ENCODE assay signal across 25 cellular contexts in genomic region chr12:111488271-111488670, GRCh38.
DNase-seq lines count a peak whose midpoint lies in the region; ATAC-seq and TF ChIP-seq lines count a peak whose summit lies in the region.
"Had no signal": no experiment of that assay in that cellular context is flagged by ENCODE, and none has a peak within 500 bp of the region (broad histone marks: within the 10 kb centered on the region; RNA-seq: fewer than 3 reads in every experiment).

No MANE protein-coding gene starts in this region.

- H3K36me3 ChIP-seq in fibroblast of lung (ENCODE audit: control insufficient read depth, insufficient read depth, low read length) = peaks cover 9% of the 10 kb centered on the region
- peaks cover 0 to 97% of the 10 kb centered on the region in 2 donors for H3K36me3 ChIP-seq in left lung
- H3K36me3 ChIP-seq: breast epithelium had no signal

- H3K9me3 Mint-ChIP-seq in T-helper 2 cell treated with Interferon-gamma antibody and Interleukin-4, amounts not matched to agents 5 μg/mL and 100 μg/mL, for 36 hours = no peaks in the 10 kb centered on the region
- H3K9me3 Mint-ChIP-seq in type B pancreatic cell = no peaks in the 10 kb centered on the region
- H3K9me3 Mint-ChIP-seq in activated T-helper 1 cell treated with anti-CD3 and anti-CD28 coated beads, Interleukin-12 subunit alpha, Interleukin-12 subunit beta, Interleukin-2, Interleukin-4 antibody, amounts not matched to agents 30 ng/mL and 10 ng/mL and 1 ng/mL, durations not matched to agents 14 hours and 24 hours and 36 hours = no peaks in the 10 kb centered on the region
- H3K9me3 Mint-ChIP-seq: activated naive CD8-positive, alpha-beta T cell treated with anti-CD3 and anti-CD28 coated beads, Interleukin-2, amount 10 ng/mL, durations not matched to agents 7 days and 5 days; activated T-cell treated with anti-CD3 and anti-CD28 coated beads, Interleukin-2, amount 50 U/mL, for 72 hours; naive B cell had no signal

- no peak overlapping the region for H3K9ac ChIP-seq in fibroblast of lung (ENCODE audit: insufficient read depth, low read length)
- H3K9ac ChIP-seq: KMS-11, parathyroid adenoma had no signal

- H3K27me3 Mint-ChIP-seq in T-helper 2 cell treated with Interferon-gamma antibody and Interleukin-4, amounts not matched to agents 5 μg/mL and 100 μg/mL, for 36 hours (ENCODE audit: low read depth) = no peaks in the 10 kb centered on the region
- no peaks in the 10 kb centered on the region for H3K27me3 Mint-ChIP-seq in type B pancreatic cell
- H3K27me3 Mint-ChIP-seq in activated T-helper 1 cell treated with anti-CD3 and anti-CD28 coated beads, Interleukin-12 subunit alpha, Interleukin-12 subunit beta, Interleukin-2, Interleukin-4 antibody, amounts not matched to agents 30 ng/mL and 10 ng/mL and 1 ng/mL, durations not matched to agents 14 hours and 24 hours and 36 hours (ENCODE audit: insufficient read depth) = no peaks in the 10 kb centered on the region
- H3K27me3 Mint-ChIP-seq: activated naive CD8-positive, alpha-beta T cell treated with anti-CD3 and anti-CD28 coated beads, Interleukin-2, amount 10 ng/mL, durations not matched to agents 7 days and 5 days; naive B cell; T-helper 17 cell had no signal

- H3K4me1 ChIP-seq in fibroblast of lung (ENCODE audit: control insufficient read depth, extremely low read depth, insufficient read depth, low read length) (peaks cover 2% of the 10 kb centered on the region), left lung (no peaks in the 10 kb centered on the region)
- H3K4me1 ChIP-seq: breast epithelium, parathyroid adenoma, SJCRH30, spleen had no signal

- no peak overlapping the region for H2AFZ ChIP-seq in fibroblast of lung (ENCODE audit: low read length)
- H2AFZ ChIP-seq: parathyroid adenoma had no signal

- peaks cover 4% of the 10 kb centered on the region for H3K79me2 ChIP-seq in fibroblast of lung (ENCODE audit: control insufficient read depth, insufficient read depth, low read length)

- ATAC-seq in left lung (peak; percentile 11), left colon (no peak)
- ATAC-seq: activated T-cell treated with anti-CD3 and anti-CD28 coated beads, Interleukin-2, amount 50 U/mL, for 72 hours; lower lobe of right lung; T-helper 17 cell had no signal

- intact Hi-C loops in left lung (cut with DNase I) (no loop called here), left colon (cut with DNase I, micrococcal nuclease) (no loop called here)
- intact Hi-C loops in activated T-helper 1 cell treated with anti-CD3 and anti-CD28 coated beads, Interleukin-12 subunit alpha, Interleukin-12 subunit beta, Interleukin-2, Interleukin-4 antibody, amounts not matched to agents 30 ng/mL and 10 ng/mL and 1 ng/mL, durations not matched to agents 14 hours and 24 hours and 36 hours (cut with micrococcal nuclease) = no loop called here

- no peak for DNase-seq in T-helper 2 cell treated with Interferon-gamma antibody and Interleukin-4, amounts not matched to agents 5 μg/mL and 100 μg/mL, for 36 hours (ENCODE audit: low spot score)
- DNase-seq in T-helper 2 cell (no peak), fibroblast of lung (ENCODE audit: low read depth in 2 of 2) (peak; percentile 24 to 28), left lung (no peak), type B pancreatic cell (ENCODE audit: extremely low spot score, unreplicated experiment) (no peak), GM20000 (ENCODE audit: low spot score) (no peak), left colon (no peak)
- DNase-seq in activated T-helper 1 cell treated with anti-CD3 and anti-CD28 coated beads, Interleukin-12 subunit alpha, Interleukin-12 subunit beta, Interleukin-2, Interleukin-4 antibody, amounts not matched to agents 30 ng/mL and 10 ng/mL and 1 ng/mL, durations not matched to agents 14 hours and 24 hours and 36 hours (ENCODE audit: low spot score) = no peak
- DNase-seq: activated CD4-positive, CD25-positive, alpha-beta regulatory T cell; activated naive CD8-positive, alpha-beta T cell treated with anti-CD3 and anti-CD28 coated beads, Interleukin-2, amount 10 ng/mL, durations not matched to agents 7 days and 5 days; activated T-cell treated with anti-CD3 and anti-CD28 coated beads, Interleukin-2, amount 50 U/mL, for 72 hours; effector memory CD4-positive, alpha-beta T cell; foreskin melanocyte; lower lobe of right lung; naive B cell; NCI-H1048; NCI-H2081 treated with DMSO at 0.1 percent for 48 hours; NCI-H524; SJCRH30; spleen; T-helper 17 cell had no signal

- H3K27ac ChIP-seq in fibroblast of lung (ENCODE audit: insufficient read depth, low read length) (no peak overlapping the region), left lung (no peak overlapping the region)
- H3K27ac ChIP-seq: 22Rv1, breast epithelium, KMS-11, lower lobe of right lung, parathyroid adenoma, SJCRH30, spleen had no signal

- H3K9me3 ChIP-seq in fibroblast of lung (ENCODE audit: control insufficient read depth, insufficient read depth, low read depth, low read length) = no peaks in the 10 kb centered on the region
- no peaks in the 10 kb centered on the region for H3K9me3 ChIP-seq in left lung
- H3K9me3 ChIP-seq: breast epithelium, lower lobe of right lung, SJCRH30, spleen had no signal

- H3K27me3 ChIP-seq in fibroblast of lung (ENCODE audit: control insufficient read depth, insufficient read depth, low read length) = no peaks in the 10 kb centered on the region
- no peaks in the 10 kb centered on the region for H3K27me3 ChIP-seq in left lung
- H3K27me3 ChIP-seq: breast epithelium, SJCRH30, spleen had no signal

- H3K4me1 Mint-ChIP-seq in T-helper 2 cell treated with Interferon-gamma antibody and Interleukin-4, amounts not matched to agents 5 μg/mL and 100 μg/mL, for 36 hours (ENCODE audit: low read depth) = no peaks in the 10 kb centered on the region
- H3K4me1 Mint-ChIP-seq in type B pancreatic cell (ENCODE audit: unreplicated experiment) = no peaks in the 10 kb centered on the region
- no peaks in the 10 kb centered on the region for H3K4me1 Mint-ChIP-seq in activated T-helper 1 cell treated with anti-CD3 and anti-CD28 coated beads, Interleukin-12 subunit alpha, Interleukin-12 subunit beta, Interleukin-2, Interleukin-4 antibody, amounts not matched to agents 30 ng/mL and 10 ng/mL and 1 ng/mL, durations not matched to agents 14 hours and 24 hours and 36 hours (ENCODE audit: low read depth)
- H3K4me1 Mint-ChIP-seq: activated naive CD8-positive, alpha-beta T cell treated with anti-CD3 and anti-CD28 coated beads, Interleukin-2, amount 10 ng/mL, durations not matched to agents 7 days and 5 days; naive B cell had no signal

- peak overlapping the region; percentile 45 for H3K27ac Mint-ChIP-seq in T-helper 2 cell treated with Interferon-gamma antibody and Interleukin-4, amounts not matched to agents 5 μg/mL and 100 μg/mL, for 36 hours
- H3K27ac Mint-ChIP-seq in type B pancreatic cell = peak overlapping the region; percentile 36
- H3K27ac Mint-ChIP-seq in activated T-helper 1 cell treated with anti-CD3 and anti-CD28 coated beads, Interleukin-12 subunit alpha, Interleukin-12 subunit beta, Interleukin-2, Interleukin-4 antibody, amounts not matched to agents 30 ng/mL and 10 ng/mL and 1 ng/mL, durations not matched to agents 14 hours and 24 hours and 36 hours = no peak overlapping the region
- H3K27ac Mint-ChIP-seq: activated naive CD8-positive, alpha-beta T cell treated with anti-CD3 and anti-CD28 coated beads, Interleukin-2, amount 10 ng/mL, durations not matched to agents 7 days and 5 days; T-helper 17 cell had no signal

- TF ChIP-seq CTCF in fibroblast of lung (conservative IDR thresholded peaks at IDR 0.05 in 1 of 2, IDR thresholded peaks at IDR 0.05 in 1 of 2; ENCODE audit: low read depth in 1 of 2, low read length in 2 of 2) (no peak), left lung (IDR thresholded peaks at IDR 0.05) (no peak), type B pancreatic cell (conservative IDR thresholded peaks at IDR 0.05) (no peak), GM20000 (IDR thresholded peaks at IDR 0.05; ENCODE audit: extremely low read depth, missing control alignments) (no peak)

- H3K4me2 ChIP-seq in fibroblast of lung (ENCODE audit: extremely low read depth, insufficient read depth, low read length) = no peak overlapping the region
- H3K4me2 ChIP-seq: KMS-11 had no signal

- H4K20me1 ChIP-seq in fibroblast of lung (ENCODE audit: control insufficient read depth, extremely low read depth, insufficient read depth, low read length) = no peaks in the 10 kb centered on the region

- H3K4me3 Mint-ChIP-seq in T-helper 2 cell treated with Interferon-gamma antibody and Interleukin-4, amounts not matched to agents 5 μg/mL and 100 μg/mL, for 36 hours = no peak overlapping the region
- no peak overlapping the region for H3K4me3 Mint-ChIP-seq in type B pancreatic cell
- H3K4me3 Mint-ChIP-seq in activated T-helper 1 cell treated with anti-CD3 and anti-CD28 coated beads, Interleukin-12 subunit alpha, Interleukin-12 subunit beta, Interleukin-2, Interleukin-4 antibody, amounts not matched to agents 30 ng/mL and 10 ng/mL and 1 ng/mL, durations not matched to agents 14 hours and 24 hours and 36 hours = no peak overlapping the region
- H3K4me3 Mint-ChIP-seq: activated naive CD8-positive, alpha-beta T cell treated with anti-CD3 and anti-CD28 coated beads, Interleukin-2, amount 10 ng/mL, durations not matched to agents 7 days and 5 days; activated T-cell treated with anti-CD3 and anti-CD28 coated beads, Interleukin-2, amount 50 U/mL, for 72 hours; naive B cell; T-helper 17 cell had no signal

- H3K4me3 ChIP-seq in fibroblast of lung (replicated peaks in 1 of 4; ENCODE audit: control extremely low read depth in 1 of 4, insufficient read depth in 1 of 4, low read depth in 3 of 4, low read length in 4 of 4) (no peak overlapping the region), left lung (no peak overlapping the region)
- H3K4me3 ChIP-seq: breast epithelium, lower lobe of right lung, SJCRH30, spleen had no signal

- H3K36me3 Mint-ChIP-seq in T-helper 2 cell treated with Interferon-gamma antibody and Interleukin-4, amounts not matched to agents 5 μg/mL and 100 μg/mL, for 36 hours (ENCODE audit: low read depth) = peaks cover 36% of the 10 kb centered on the region
- H3K36me3 Mint-ChIP-seq in type B pancreatic cell = peaks cover 32% of the 10 kb centered on the region
- H3K36me3 Mint-ChIP-seq in activated T-helper 1 cell treated with anti-CD3 and anti-CD28 coated beads, Interleukin-12 subunit alpha, Interleukin-12 subunit beta, Interleukin-2, Interleukin-4 antibody, amounts not matched to agents 30 ng/mL and 10 ng/mL and 1 ng/mL, durations not matched to agents 14 hours and 24 hours and 36 hours (ENCODE audit: low read depth) = peaks cover 35% of the 10 kb centered on the region

Comparison
In these comparisons a context has a peak if more than half of its experiments do, and no peak if none do; other contexts are left out.
1. DNase-seq: peak in fibroblast of lung (2 of 2); none in T-helper 2 cell treated with Interferon-gamma antibody and Interleukin-4, amounts not matched to agents 5 μg/mL and 100 μg/mL, for 36 hours (single experiment), T-helper 2 cell (0 of 5), left lung (0 of 2), type B pancreatic cell (single experiment), GM20000 (single experiment), left colon (0 of 2) and activated T-helper 1 cell treated with anti-CD3 and anti-CD28 coated beads, Interleukin-12 subunit alpha, Interleukin-12 subunit beta, Interleukin-2, Interleukin-4 antibody, amounts not matched to agents 30 ng/mL and 10 ng/mL and 1 ng/mL, durations not matched to agents 14 hours and 24 hours and 36 hours (single experiment).